Comparison of ENCODE assay signal across 8 cellular contexts in genomic region chr22:20741634-20742581, GRCh38.
DNase-seq lines count a peak whose midpoint lies in the region; ATAC-seq and TF ChIP-seq lines count a peak whose summit lies in the region.

No MANE protein-coding gene starts in this region.

- no peaks in the 10 kb centered on the region for H3K27me3 Mint-ChIP-seq in activated naive CD4-positive, alpha-beta T cell treated with anti-CD3 and anti-CD28 coated beads, Interleukin-2, amount 10 ng/mL, durations not matched to agents 7 days and 5 days

- peaks cover 9% of the 10 kb centered on the region for H3K4me1 Mint-ChIP-seq in activated naive CD4-positive, alpha-beta T cell treated with anti-CD3 and anti-CD28 coated beads, Interleukin-2, amount 10 ng/mL, durations not matched to agents 7 days and 5 days

- H3K4me3 Mint-ChIP-seq in activated naive CD4-positive, alpha-beta T cell treated with anti-CD3 and anti-CD28 coated beads, Interleukin-2, amount 10 ng/mL, durations not matched to agents 7 days and 5 days, result no peak overlapping the region

- CTCF ChIA-PET in activated naive CD4-positive, alpha-beta T cell treated with anti-CD3 and anti-CD28 coated beads, Interleukin-2, amount 10 ng/mL, durations not matched to agents 7 days and 5 days (lab: Charles Lee), result interaction anchor here (0.6 to 1.9 kb wide), 15 partner anchors 9 to 485 kb away, joined by 3 to 8 read pairs (median 4); no protein-coding TSS in a partner anchor

- H3K27ac Mint-ChIP-seq in activated naive CD4-positive, alpha-beta T cell treated with anti-CD3 and anti-CD28 coated beads, Interleukin-2, amount 10 ng/mL, durations not matched to agents 7 days and 5 days, result no peak overlapping the region

- H3K4me3 ChIP-seq in GM12864 (ENCODE audit: low read depth, low read length), result no peak overlapping the region

- peak; percentile 74 for TF ChIP-seq CTCF in GM12864 (IDR thresholded peaks at IDR 0.05; ENCODE audit: low read depth, low read length, missing control alignments)

- no peak for ATAC-seq in GM21526 (IDR thresholded peaks at IDR 0.05; ENCODE audit: low FRiP score, unreplicated experiment)

- DNase-seq in AG08395 (ENCODE audit: low spot score), result peak; percentile 57
- DNase-seq in GM12864 (ENCODE audit: low read depth), result no peak
- DNase-seq in NOMO-1 treated with DMSO at 0.1 percent for 48 hours (lab: John Stamatoyannopoulos, UW; ENCODE audit: unreplicated experiment), result peak; percentile 14
- DNase-seq in activated naive CD4-positive, alpha-beta T cell treated with anti-CD3 and anti-CD28 coated beads, Interleukin-2, amount 10 ng/mL, durations not matched to agents 7 days and 5 days, result peak; percentile 61
- peak; percentile 75 for DNase-seq in iPS-NIHi11 (ENCODE audit: low spot score)
- peak; percentile 12 to 13 for DNase-seq in stimulated activated CD4-positive, alpha-beta T cell treated with anti-CD3 and anti-CD28 coated beads, Interleukin-4, amount 100 ng/mL, for 4 hours
- DNase-seq in UCSD-AML1 (lab: John Stamatoyannopoulos, UW; ENCODE audit: unreplicated experiment), result no peak

- no peaks in the 10 kb centered on the region for H3K9me3 Mint-ChIP-seq in activated naive CD4-positive, alpha-beta T cell treated with anti-CD3 and anti-CD28 coated beads, Interleukin-2, amount 10 ng/mL, durations not matched to agents 7 days and 5 days

- H3K36me3 Mint-ChIP-seq in activated naive CD4-positive, alpha-beta T cell treated with anti-CD3 and anti-CD28 coated beads, Interleukin-2, amount 10 ng/mL, durations not matched to agents 7 days and 5 days, result peaks cover 50% of the 10 kb centered on the region

Comparison
In these comparisons a context has a peak if more than half of its experiments do, and no peak if none do; other contexts are left out.
1. DNase-seq: peak in AG08395 (single experiment), NOMO-1 treated with DMSO at 0.1 percent for 48 hours (single experiment), activated naive CD4-positive, alpha-beta T cell treated with anti-CD3 and anti-CD28 coated beads, Interleukin-2, amount 10 ng/mL, durations not matched to agents 7 days and 5 days (single experiment), iPS-NIHi11 (single experiment) and stimulated activated CD4-positive, alpha-beta T cell treated with anti-CD3 and anti-CD28 coated beads, Interleukin-4, amount 100 ng/mL, for 4 hours (2 of 2); none in GM12864 (single experiment) and UCSD-AML1 (single experiment).